In the genomic region with DNA sequence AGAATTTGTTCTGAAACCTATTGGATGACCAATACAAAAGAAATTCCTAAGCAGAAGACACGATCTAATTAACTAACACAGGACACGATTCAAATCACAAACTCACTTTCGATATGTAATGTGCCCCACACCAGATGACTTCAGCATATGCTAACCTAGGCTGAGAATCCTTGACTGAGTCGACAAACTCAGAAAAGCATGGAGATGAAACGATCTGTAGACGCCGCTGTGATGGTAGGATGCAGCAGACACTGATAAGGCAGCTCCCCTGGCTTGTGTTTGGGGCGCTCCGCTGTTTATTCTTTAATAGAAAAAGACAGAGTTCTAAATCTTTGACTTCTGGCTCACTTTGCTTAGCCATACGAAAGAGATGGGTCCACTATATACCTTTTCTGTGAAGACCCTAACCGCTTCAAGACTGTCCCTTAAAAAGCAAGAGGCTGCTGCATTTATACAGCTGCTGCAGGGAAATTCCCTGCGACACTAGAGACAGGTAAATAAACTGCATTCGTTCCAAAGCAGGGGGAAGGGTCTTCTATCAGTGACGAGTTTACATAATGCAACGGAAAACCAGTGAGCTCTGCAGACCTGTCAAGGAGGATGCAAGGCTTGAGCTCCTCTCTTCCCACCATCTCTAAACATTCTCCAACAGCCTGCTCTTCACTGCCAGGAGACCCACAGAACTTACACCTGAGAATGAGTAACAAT, we compare ENCODE assay signal across 8 cellular contexts. TPM values are rescaled to one million over a fixed set of nuclear protein-coding genes. Genes with fewer than 3 reads are reported as not detected.
DNase-seq lines count a peak whose midpoint lies in the region; ATAC-seq, FAIRE-seq and TF ChIP-seq lines count a peak whose summit lies in the region.

No MANE protein-coding gene starts in this region.

- DNase-seq in NCI-H146 (lab: John Stamatoyannopoulos, UW) (peak; percentile 31), NCI-H146 treated with DMSO at 0.1 percent for 48 hours (lab: John Stamatoyannopoulos, UW; ENCODE audit: unreplicated experiment) (no peak), RPMI8226 (peak; percentile 20), epithelial cell of esophagus (ENCODE audit: low read depth) (no peak), neuronal stem cell (ENCODE audit: low spot score) (no peak), hippocampal formation (lab: John Stamatoyannopoulos, UW) (no peak), GM19239 (ENCODE audit: insufficient read length, low spot score) (no peak)

- H3K4me3 ChIP-seq in epithelial cell of esophagus (ENCODE audit: low read length) (peak overlapping the region; percentile 83), neuronal stem cell (ENCODE audit: low read length in 2 of 2) (peak overlapping the region; percentile 73 to 95)

- no peak overlapping the region for H2BK15ac ChIP-seq in neuronal stem cell (ENCODE audit: low read length)

- H2AFZ ChIP-seq in neuronal stem cell (ENCODE audit: low read length): no peak overlapping the region

- no peak for ATAC-seq in GM18858 (IDR thresholded peaks at IDR 0.05; ENCODE audit: unreplicated experiment)

- H3K9me3 ChIP-seq in neuronal stem cell (replicated peaks in 1 of 2; ENCODE audit: control insufficient read depth in 2 of 2, insufficient read depth in 1 of 2, low read depth in 1 of 2, low read length in 2 of 2): no peaks in the 10 kb centered on the region

- H3K36me3 ChIP-seq in neuronal stem cell (replicated peaks in 1 of 2; ENCODE audit: control insufficient read depth in 2 of 2, insufficient read depth in 2 of 2, low read length in 2 of 2): peaks cover 5 to 49% of the 10 kb centered on the region in 2 donors

- H3K4ac ChIP-seq in neuronal stem cell (ENCODE audit: low read length): no peak overlapping the region

- no peaks in the 10 kb centered on the region for H3K79me1 ChIP-seq in neuronal stem cell (ENCODE audit: low read depth, low read length)

- no CpG with 5 or more reads among the region's 15 CpGs for WGBS in neuronal stem cell (ENCODE audit: extremely low coverage in 2 of 2, insufficient read length in 2 of 2, insufficient replicate concordance in 1 of 2), 2 donors

- no peak overlapping the region for H2BK12ac ChIP-seq in neuronal stem cell (ENCODE audit: low read length)

- H3K14ac ChIP-seq in neuronal stem cell (ENCODE audit: low read length): no peak overlapping the region

- H2AK5ac ChIP-seq in neuronal stem cell (ENCODE audit: low read depth, low read length): no peak overlapping the region

- H4K91ac ChIP-seq in neuronal stem cell (ENCODE audit: low read depth, low read length, poor library complexity): no peak overlapping the region

- H3K18ac ChIP-seq in neuronal stem cell (ENCODE audit: low read length): no peak overlapping the region

- H2BK120ac ChIP-seq in neuronal stem cell (ENCODE audit: low read depth, low read length): no peak overlapping the region

- H3K4me1 ChIP-seq in neuronal stem cell (ENCODE audit: control insufficient read depth in 2 of 2, insufficient read depth in 1 of 2, low read depth in 1 of 2, low read length in 2 of 2): peaks cover 2 to 4% of the 10 kb centered on the region in 2 donors

- H4K8ac ChIP-seq in neuronal stem cell (ENCODE audit: low read depth, low read length): no peak overlapping the region

- H3K27ac ChIP-seq in neuronal stem cell (replicated peaks; ENCODE audit: low read length): no peak overlapping the region

- H2BK5ac ChIP-seq in neuronal stem cell (ENCODE audit: low read length): no peak overlapping the region

- H3K9ac ChIP-seq in neuronal stem cell (ENCODE audit: low read depth, low read length, poor library complexity): no peak overlapping the region

- H3K27me3 ChIP-seq in neuronal stem cell (ENCODE audit: control insufficient read depth in 3 of 3, insufficient read depth in 3 of 3, low read depth in 1 of 3, low read length in 3 of 3): no peaks in the 10 kb centered on the region

- no peak overlapping the region for H3K23ac ChIP-seq in neuronal stem cell (ENCODE audit: low read depth, low read length, poor library complexity)

- no peak for TF ChIP-seq CTCF in epithelial cell of esophagus (IDR thresholded peaks at IDR 0.05; ENCODE audit: insufficient read depth, low read depth, low read length, missing control alignments)

- FAIRE-seq in GM19239 (lab: Jason Lieb, UNC): no peak

- H3K4me2 ChIP-seq in neuronal stem cell (ENCODE audit: insufficient read depth, low read length, poor library complexity, severe bottlenecking): peak overlapping the region; percentile 71

RNA-seq across cellular contexts. Expression of gene CHD8, which starts 0.9 kb away (rescaled TPM):
- 47.5 TPM for polyA plus RNA-seq in neuronal stem cell (2013, experiment 1 of 2)
- 48.1 TPM for polyA plus RNA-seq in neuronal stem cell (2013, experiment 2 of 2)

RNA-seq across cellular contexts. Expression of gene RAB2B, which starts 21.8 kb away (rescaled TPM):
- polyA plus RNA-seq in neuronal stem cell (2013, experiment 1 of 2): 29.9 TPM
- polyA plus RNA-seq in neuronal stem cell (2013, experiment 2 of 2): 29.5 TPM

RNA-seq across cellular contexts. Expression of gene TOX4, which starts 22.0 kb away (rescaled TPM):
- polyA plus RNA-seq in neuronal stem cell (2013, experiment 1 of 2): 37.7 TPM
- 38.0 TPM for polyA plus RNA-seq in neuronal stem cell (2013, experiment 2 of 2)

RNA-seq across cellular contexts. Expression of gene METTL3, which starts 56.1 kb away (rescaled TPM):
- 61.5 TPM for polyA plus RNA-seq in neuronal stem cell (2013, experiment 1 of 2)
- 63.8 TPM for polyA plus RNA-seq in neuronal stem cell (2013, experiment 2 of 2)

Comparison
In these comparisons a context has a peak if more than half of its experiments do, and no peak if none do; other contexts are left out.
1. DNase-seq: peak in NCI-H146 (single experiment) and RPMI8226 (single experiment); none in NCI-H146 treated with DMSO at 0.1 percent for 48 hours (single experiment), epithelial cell of esophagus (single experiment), neuronal stem cell (single experiment), hippocampal formation (0 of 2) and GM19239 (single experiment).